In the genomic region with DNA sequence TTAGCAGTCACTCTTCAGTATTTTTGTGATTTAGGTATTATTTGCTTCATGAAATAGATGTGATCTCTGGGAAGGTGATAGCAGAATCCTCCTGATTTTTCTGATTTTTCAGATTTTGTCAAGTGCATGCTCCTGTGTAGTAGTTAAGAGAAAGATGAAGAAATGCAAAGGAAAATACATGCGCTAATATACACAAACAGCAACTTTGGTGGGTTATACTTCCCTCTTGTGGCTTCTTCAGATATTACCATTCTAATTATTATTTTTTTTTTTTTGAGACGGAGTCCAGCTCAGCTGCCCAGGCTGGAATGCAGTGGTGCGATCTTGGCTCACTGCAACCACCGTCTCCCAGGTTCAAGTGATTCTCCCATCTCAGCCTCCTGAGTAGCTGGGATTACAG, we compare ENCODE assay signal across 8 cellular contexts. TPM values are rescaled to one million over a fixed set of nuclear protein-coding genes. Genes with fewer than 3 reads are reported as not detected.
A peak's percentile ranks its signal among the peaks of the same experiment; 100 is the strongest.
DNase-seq lines count a peak whose midpoint lies in the region; ATAC-seq and TF ChIP-seq lines count a peak whose summit lies in the region.

No MANE protein-coding gene starts in this region.

- POLR2A ChIA-PET in AG04450 (lab: Yijun Ruan, JAX) = no interaction called here

- CTCF ChIA-PET in AG04450 (lab: Charles Lee) = interaction anchor here (0.6 to 4.8 kb wide), 21 partner anchors 7 to 508 kb away, joined by 3 to 47 read pairs (median 3); no protein-coding TSS in a partner anchor

- TF ChIP-seq CTCF in AG04450 (IDR thresholded peaks at IDR 0.05; ENCODE audit: low read depth, low read length) (peak; percentile 60), GM06990 (IDR thresholded peaks at IDR 0.05; ENCODE audit: insufficient read depth, low read length, poor library complexity, severe bottlenecking) (peak; percentile 44), HL-60 (IDR thresholded peaks at IDR 0.05; ENCODE audit: insufficient read depth, low read length) (no peak)

- no peaks in the 10 kb centered on the region for H3K9me3 ChIP-seq in AG04450 (ENCODE audit: control insufficient read depth, insufficient read depth, low read length)

- peaks cover 3% of the 10 kb centered on the region for H3K36me3 ChIP-seq in GM06990 (ENCODE audit: control insufficient read depth, insufficient read depth, low read length)

- DNase-seq in AG04450 (ENCODE audit: low read depth, low spot score) (no peak), GM06990 (ENCODE audit: extremely low read depth, insufficient read length) (no peak), HL-60 (ENCODE audit: low read depth in 1 of 2, low spot score in 1 of 2) (no peak), amniotic epithelial cell (ENCODE audit: low read depth) (peak; percentile 51), left colon (no peak), epidermal melanocyte (ENCODE audit: insufficient read length, low spot score) (no peak)
- no peak for DNase-seq in stimulated activated CD4-positive, alpha-beta T cell treated with anti-CD3 and anti-CD28 coated beads, Interleukin-2, amount 100 ng/mL, for 48 hours

- H3K4me3 ChIP-seq in AG04450 (ENCODE audit: low read depth, low read length) = no peak overlapping the region
- H3K4me3 ChIP-seq in GM06990 (replicated peaks; ENCODE audit: low read depth, low read length) = no peak overlapping the region
- H3K4me3 ChIP-seq in HL-60 (replicated peaks; ENCODE audit: insufficient read depth, low read length) = no peak overlapping the region

- ATAC-seq in left colon = peak; percentile 46
- no peak for ATAC-seq in GM18520 (IDR thresholded peaks at IDR 0.05; ENCODE audit: unreplicated experiment)

- intact Hi-C loops in left colon (cut with DNase I, micrococcal nuclease) = no loop called here

- no peak overlapping the region for H3K27ac ChIP-seq in AG04450 (ENCODE audit: low read depth, low read length)
- peak overlapping the region; percentile 27; the same call in 1 of the 2 replicates for H3K27ac ChIP-seq in HL-60 (replicated peaks)

- H3K27me3 ChIP-seq in AG04450 (ENCODE audit: control insufficient read depth, insufficient read depth, low read length) = no peaks in the 10 kb centered on the region
- no peaks in the 10 kb centered on the region for H3K27me3 ChIP-seq in GM06990 (replicated peaks; ENCODE audit: control insufficient read depth, insufficient read depth, low read length)
- H3K27me3 ChIP-seq in HL-60 (ENCODE audit: insufficient read depth, poor library complexity, severe bottlenecking) = no peaks in the 10 kb centered on the region

RNA-seq across cellular contexts. Expression of gene LMNB1, which starts 31.7 kb away (rescaled TPM):
- polyA plus RNA-seq in AG04450 (2011; rRNA removed) = 11.9 and 17.2 TPM in 2 replicates
- polyA minus RNA-seq in AG04450 (2011; rRNA and poly(A)+ RNA removed) = 10.1 and 15.3 TPM in 2 replicates
- 10 to 100 TPM; 23.2 to 51.1 TPM for total RNA-seq in left colon
